In the genomic region with DNA sequence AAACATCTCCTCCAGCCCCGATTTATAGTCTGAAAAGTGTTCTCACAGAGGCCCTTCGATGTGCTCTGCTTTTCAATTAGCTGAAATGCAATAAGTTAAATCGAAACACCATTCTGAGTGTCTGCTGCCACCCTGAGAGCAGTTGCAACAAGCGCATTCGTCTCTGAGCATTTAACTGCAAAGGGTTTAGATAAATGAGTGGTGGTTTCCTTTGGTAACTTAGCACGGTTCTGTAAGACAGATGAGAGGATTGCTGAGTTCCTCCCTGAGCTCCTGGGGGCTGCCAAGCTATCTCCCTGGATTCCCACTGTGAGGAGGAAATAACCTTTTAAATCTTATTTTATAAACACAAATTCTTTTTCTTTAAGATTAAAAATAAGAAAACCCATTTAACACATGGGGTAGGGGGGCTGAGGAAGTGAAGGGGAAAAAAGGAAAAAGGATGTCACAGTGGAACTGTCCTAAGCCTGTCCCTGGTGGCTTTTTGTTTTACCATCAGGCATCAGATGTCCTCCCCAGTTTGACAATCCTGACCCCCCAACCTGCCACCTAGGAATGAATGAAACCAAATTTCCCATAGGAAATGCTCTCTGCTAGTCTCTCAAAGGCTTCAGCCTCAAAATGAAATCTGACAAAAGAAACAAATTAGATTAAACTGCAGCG, we compare ENCODE assay signal across 8 cellular contexts. TPM values are rescaled to one million over a fixed set of nuclear protein-coding genes. Genes with fewer than 3 reads are reported as not detected.
A peak's percentile ranks its signal among the peaks of the same experiment; 100 is the strongest.
DNase-seq lines count a peak whose midpoint lies in the region; ATAC-seq and TF ChIP-seq lines count a peak whose summit lies in the region.

No MANE protein-coding gene starts in this region.

- peaks cover 23% of the 10 kb centered on the region for H3K4me1 ChIP-seq in skeletal muscle satellite cell (ENCODE audit: control insufficient read depth, insufficient read depth, low read length)

- no peaks in the 10 kb centered on the region for H3K9me3 ChIP-seq in skeletal muscle satellite cell (replicated peaks; ENCODE audit: low read length)

- ATAC-seq in GM18870 (IDR thresholded peaks at IDR 0.05; ENCODE audit: unreplicated experiment) (peak; percentile 35), GM21737 (IDR thresholded peaks at IDR 0.05; ENCODE audit: unreplicated experiment) (no peak)

- peak overlapping the region; percentile 61 for H3K27ac ChIP-seq in brain microvascular endothelial cell

- in situ Hi-C loops in brain microvascular endothelial cell (cut with HindIII; ENCODE audit: low pct_ligation_motif_present, low sequenced_read_pairs): no loop called here

- TF ChIP-seq CTCF in brain microvascular endothelial cell (IDR thresholded peaks at IDR 0.05; ENCODE audit: low read depth, low read length, missing control alignments): peak; percentile 90

- DNase-seq in Ammon's horn (ENCODE audit: low spot score) (peak; percentile 94), LoVo (ENCODE audit: low spot score) (peak; percentile 15), RPMI7951 (ENCODE audit: low read depth) (peak; percentile 80), brain microvascular endothelial cell (peak; percentile 86), iPS-NIHi7 (ENCODE audit: extremely low spot score) (peak; percentile 52)

- peak overlapping the region; percentile 63 for H3K9ac ChIP-seq in skeletal muscle satellite cell (ENCODE audit: low read depth, low read length)

- H3K27me3 ChIP-seq in brain microvascular endothelial cell (replicated peaks) (no peaks in the 10 kb centered on the region), skeletal muscle satellite cell (ENCODE audit: control insufficient read depth, insufficient read depth, low read length) (no peaks in the 10 kb centered on the region)

- peak overlapping the region; percentile 66 for H3K4me2 ChIP-seq in skeletal muscle satellite cell (ENCODE audit: low read length)

- H3K4me3 ChIP-seq in brain microvascular endothelial cell (ENCODE audit: low read depth, low read length) (no peak overlapping the region), skeletal muscle satellite cell (ENCODE audit: low read length) (peak overlapping the region; percentile 21)

- H3K36me3 ChIP-seq in brain microvascular endothelial cell (replicated peaks) (no peaks in the 10 kb centered on the region), skeletal muscle satellite cell (ENCODE audit: insufficient read depth, low read length) (no peaks in the 10 kb centered on the region)

RNA-seq across cellular contexts. Expression of a gene that starts 56.4 kb away (rescaled TPM):
- total RNA-seq in RPMI7951 (2014; rRNA removed; shearing (Covaris generic)): 28.0 and 39.8 TPM in 2 replicates
- 20.8 and 22.1 TPM in 2 replicates for total RNA-seq in skeletal muscle satellite cell (2012; rRNA removed)

Comparison
In these comparisons a context has a peak if more than half of its experiments do, and no peak if none do; other contexts are left out.
1. DNase-seq: peak in every context shown above with its lines; median percentile 94 in Ammon's horn; 86 in brain microvascular endothelial cell; 80 in RPMI7951; 52 in iPS-NIHi7; 15 in LoVo.